In genomic region chr6:30983439-30983838, GRCh38 we compare ENCODE assay signal across 26 cellular contexts. TPM values are rescaled to one million over a fixed set of nuclear protein-coding genes. Genes with fewer than 3 reads are reported as not detected.
DNase-seq lines count a peak whose midpoint lies in the region; ATAC-seq and TF ChIP-seq lines count a peak whose summit lies in the region.
"Had no signal": no experiment of that assay in that cellular context is flagged by ENCODE, and none has a peak within 500 bp of the region (broad histone marks: within the 10 kb centered on the region; RNA-seq: fewer than 3 reads in every experiment).

MUC21 (plus strand) TSS chr6:30983718; CDS start chr6:30983959, 241 bp downstream.

- H3K36me3 ChIP-seq in Caco-2 (ENCODE audit: control insufficient read depth, insufficient read depth, low read length) = no peaks in the 10 kb centered on the region
- H3K36me3 ChIP-seq in SK-N-MC (ENCODE audit: insufficient read depth, low read length) = no peaks in the 10 kb centered on the region
- H3K36me3 ChIP-seq in gastrocnemius medialis = no peaks in the 10 kb centered on the region
- H3K36me3 ChIP-seq: ovary, right lobe of liver, thoracic aorta had no signal

- peaks cover 3% of the 10 kb centered on the region for H3K36me3 Mint-ChIP-seq in Caco-2 (ENCODE audit: insufficient read depth, unreplicated experiment)
- H3K36me3 Mint-ChIP-seq: activated naive CD4-positive, alpha-beta T cell treated with anti-CD3 and anti-CD28 coated beads, Interleukin-2, amount 50 U/mL, for 24 hours; stimulated activated effector memory CD8-positive, alpha-beta T cell treated with anti-CD3 and anti-CD28 coated beads, Interleukin-12 subunit alpha, Interleukin-12 subunit beta, amount 100 ng/mL, for 72 hours had no signal

- peaks cover 10% of the 10 kb centered on the region for H3K4me1 Mint-ChIP-seq in Caco-2 (ENCODE audit: low read depth, unreplicated experiment)

- no TSS peak for BruUV-seq in Caco-2 (replicated peaks; lab: Mats Ljungman, UMichigan)

- H3K27me3 ChIP-seq in Caco-2 (replicated peaks; ENCODE audit: control insufficient read depth, insufficient read depth, low read length) = no peaks in the 10 kb centered on the region
- H3K27me3 ChIP-seq in gastrocnemius medialis = no peaks in the 10 kb centered on the region
- H3K27me3 ChIP-seq: ovary, right lobe of liver had no signal

- TF ChIP-seq CTCF in Caco-2 (IDR thresholded peaks at IDR 0.05; ENCODE audit: insufficient read depth in 1 of 2, low read depth in 1 of 2, low read length in 1 of 2, severe bottlenecking in 1 of 2, unreplicated experiment in 1 of 2) (no peak), gastrocnemius medialis (IDR thresholded peaks at IDR 0.05 in 4 of 5, conservative IDR thresholded peaks at IDR 0.05 in 1 of 5) (no peak)

- intact Hi-C loops in Caco-2 (cut with micrococcal nuclease; ENCODE audit: unreplicated experiment) = no loop called here
- intact Hi-C loops in gastrocnemius medialis (cut with DNase I; ENCODE audit: low total_unique reads) = no loop called here

- CTCF ChIA-PET in Caco-2 (lab: Charles Lee) = no interaction called here

- H3K9ac ChIP-seq in SK-N-MC (ENCODE audit: insufficient read length) = no peak within 1 kb of the TSS

- POLR2A ChIA-PET in Caco-2 (lab: Charles Lee) = no interaction called here

- no peak for TF ChIP-seq POLR2A in gastrocnemius medialis (IDR thresholded peaks at IDR 0.05)

- H3K27ac Mint-ChIP-seq in Caco-2 (ENCODE audit: unreplicated experiment) = no peak within 1 kb of the TSS
- H3K27ac Mint-ChIP-seq: activated naive CD4-positive, alpha-beta T cell treated with anti-CD3 and anti-CD28 coated beads, Interleukin-2, amount 50 U/mL, for 24 hours; CD4-positive, alpha-beta T cell; stimulated activated effector memory CD8-positive, alpha-beta T cell treated with anti-CD3 and anti-CD28 coated beads, Interleukin-12 subunit alpha, Interleukin-12 subunit beta, amount 100 ng/mL, for 72 hours had no signal

- in situ Hi-C loops in gastrocnemius medialis (cut with MboI; ENCODE audit: low sequenced_read_pairs in 4 of 4) = no loop called here

- H3K9me3 Mint-ChIP-seq in Caco-2 (ENCODE audit: unreplicated experiment) = no peaks in the 10 kb centered on the region
- H3K9me3 Mint-ChIP-seq: activated naive CD4-positive, alpha-beta T cell treated with anti-CD3 and anti-CD28 coated beads, Interleukin-2, amount 50 U/mL, for 24 hours; CD4-positive, alpha-beta T cell; stimulated activated effector memory CD8-positive, alpha-beta T cell treated with anti-CD3 and anti-CD28 coated beads, Interleukin-12 subunit alpha, Interleukin-12 subunit beta, amount 100 ng/mL, for 72 hours had no signal

- H3K27me3 Mint-ChIP-seq in Caco-2 (ENCODE audit: insufficient read depth, unreplicated experiment) = no peaks in the 10 kb centered on the region

- DNase-seq in Caco-2 (no peak), SK-N-MC (ENCODE audit: low read depth, low spot score) (no peak), islet precursor cell (peak; percentile 13), gastrocnemius medialis (no peak), NCI-H2107 treated with DMSO at 0.1 percent for 48 hours (lab: John Stamatoyannopoulos, UW; ENCODE audit: unreplicated experiment) (no peak), NCI-H82 (lab: John Stamatoyannopoulos, UW) (no peak), DMS 273 treated with DMSO at 0.1 percent for 48 hours (lab: John Stamatoyannopoulos, UW) (no peak)
- DNase-seq: activated CD8-positive, alpha-beta memory T cell treated with anti-CD3 and anti-CD28 coated beads for 24 hours; activated T-cell treated with anti-CD3 and anti-CD28 coated beads, Interleukin-2, amount 50 U/mL, for 48 hours; CD4-positive, alpha-beta T cell; DMS79; effector memory CD4-positive, alpha-beta T cell; Karpas-422; NCI-H1092; NCI-H1930; ovary; right lobe of liver had no signal

- H3K4me3 Mint-ChIP-seq in Caco-2 (ENCODE audit: unreplicated experiment) = peak within 1 kb of the TSS; percentile 59
- H3K4me3 Mint-ChIP-seq: activated naive CD4-positive, alpha-beta T cell treated with anti-CD3 and anti-CD28 coated beads, Interleukin-2, amount 50 U/mL, for 24 hours; CD4-positive, alpha-beta T cell; stimulated activated effector memory CD8-positive, alpha-beta T cell treated with anti-CD3 and anti-CD28 coated beads, Interleukin-12 subunit alpha, Interleukin-12 subunit beta, amount 100 ng/mL, for 72 hours had no signal

- H3K4me1 ChIP-seq in Caco-2 (peaks cover 16% of the 10 kb centered on the region), gastrocnemius medialis (peaks cover 5 to 9% of the 10 kb centered on the region in 2 donors)

- H3K4me3 ChIP-seq in Caco-2 (ENCODE audit: low read depth, low read length) = no peak within 1 kb of the TSS
- H3K4me3 ChIP-seq in SK-N-MC = peak within 1 kb of the TSS; percentile 62; the same call in 1 of the 2 replicates
- H3K4me3 ChIP-seq in gastrocnemius medialis = peak within 1 kb of the TSS in 1 of 4 donors; percentile 27
- H3K4me3 ChIP-seq: ovary had no signal

- ATAC-seq in gastrocnemius medialis = no peak
- ATAC-seq in GM19397 (IDR thresholded peaks at IDR 0.05; ENCODE audit: unreplicated experiment) = no peak
- ATAC-seq: HCT116; stimulated activated effector memory CD8-positive, alpha-beta T cell treated with anti-CD3 and anti-CD28 coated beads, Interleukin-12 subunit alpha, Interleukin-12 subunit beta, amount 100 ng/mL, for 72 hours had no signal

- H3K9me3 ChIP-seq in Caco-2 (no peaks in the 10 kb centered on the region), SK-N-MC (ENCODE audit: low read depth, low read length) (no peaks in the 10 kb centered on the region), gastrocnemius medialis (no peaks in the 10 kb centered on the region)
- H3K9me3 ChIP-seq: ovary, right lobe of liver, thoracic aorta had no signal

- H3K27ac ChIP-seq in SK-N-MC (no peak within 1 kb of the TSS), gastrocnemius medialis (peak within 1 kb of the TSS in 3 of 4 donors; percentile 42 to 74 (median 48))
- H3K27ac ChIP-seq: ovary, right lobe of liver, RWPE1, thoracic aorta had no signal

RNA-seq across cellular contexts. Expression of gene MUC21, which starts in this region (rescaled TPM):
- not detected in 2 replicates for total RNA-seq in Caco-2 (2022)
- not detected for total RNA-seq in gastrocnemius medialis
- total RNA-seq: CD4-positive, alpha-beta T cell; lower leg skin; myocyte; NCI-H460; ovary; thoracic aorta had no signal
